In the genomic region with DNA sequence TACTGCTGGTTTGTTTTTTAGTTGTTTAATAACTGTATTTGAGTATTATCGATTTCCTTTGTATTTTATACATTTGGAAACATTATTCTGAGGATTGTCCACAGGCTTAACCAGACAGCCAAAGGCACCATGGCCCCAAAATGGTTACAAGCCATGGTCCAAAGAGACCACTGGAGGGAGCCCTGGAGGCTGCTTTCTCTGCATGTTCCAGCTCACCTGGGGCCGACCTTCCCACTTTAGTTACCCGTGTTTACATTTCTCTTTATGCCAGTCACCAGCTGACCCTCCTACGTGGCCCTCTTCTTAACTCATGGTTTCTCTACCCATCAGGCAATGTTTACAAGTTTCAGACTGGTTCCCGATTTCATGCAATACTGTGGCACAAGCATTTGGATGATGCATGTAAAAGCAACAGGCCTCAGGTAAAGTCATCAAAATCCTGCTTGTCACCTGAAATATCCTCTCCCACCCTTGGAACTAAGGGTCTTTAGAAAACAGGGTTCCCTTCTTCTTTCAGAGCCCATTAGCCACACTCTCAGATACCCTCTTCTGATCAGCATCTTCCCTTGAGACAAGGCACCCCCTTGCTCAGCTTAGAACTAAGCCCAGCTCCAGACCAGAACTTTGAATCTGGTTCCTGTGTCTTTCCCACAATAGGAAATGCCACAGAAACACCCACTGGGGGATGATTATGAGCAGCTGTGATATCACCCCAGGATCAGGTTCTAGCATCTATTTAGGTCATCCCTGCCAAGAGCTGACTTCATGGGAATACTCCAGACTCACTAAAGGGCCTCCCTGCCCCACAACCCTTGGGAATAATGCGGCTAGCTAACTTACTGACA, we compare ENCODE assay signal across 8 cellular contexts. TPM values are rescaled to one million over a fixed set of nuclear protein-coding genes. Genes with fewer than 3 reads are reported as not detected.
A peak's percentile ranks its signal among the peaks of the same experiment; 100 is the strongest.
DNase-seq lines count a peak whose midpoint lies in the region; ATAC-seq and TF ChIP-seq lines count a peak whose summit lies in the region.

No MANE protein-coding gene starts in this region.

- intact Hi-C loops in left lung (cut with DNase I): loop anchor here in 1 of 2 donors (10.0 kb wide), 1 partner anchor 130 kb away; no protein-coding TSS in a partner anchor

- no peaks in the 10 kb centered on the region for H3K27me3 ChIP-seq in left lung

- H3K36me3 Mint-ChIP-seq in WTC11: no peaks in the 10 kb centered on the region

- H3K27ac ChIP-seq in left lung: no peak overlapping the region

- no peak overlapping the region for H3K4me3 Mint-ChIP-seq in WTC11

- H3K9me3 ChIP-seq in left lung: no peaks in the 10 kb centered on the region

- H3K4me1 Mint-ChIP-seq in WTC11: peaks cover 24% of the 10 kb centered on the region

- CTCF ChIA-PET in WTC11 (lab: Charles Lee): interaction anchor here (0.6 to 7.1 kb wide), 36 partner anchors 10 to 562 kb away, joined by 3 to 63 read pairs (median 4); a partner anchor contains a TSS

- H3K4me3 ChIP-seq in left lung: no peak overlapping the region

- TF ChIP-seq CTCF in WTC11 (IDR thresholded peaks at IDR 0.05) (peak; percentile 64), left lung (IDR thresholded peaks at IDR 0.05) (peak; percentile 69 to 73)

- POLR2A ChIA-PET in WTC11 (lab: Charles Lee): interaction anchor here (0.5 kb wide), 1 partner anchor 1689 kb away, joined by 3 read pairs; no protein-coding TSS in a partner anchor

- no peaks in the 10 kb centered on the region for H3K9me3 Mint-ChIP-seq in WTC11

- no peaks in the 10 kb centered on the region for H3K4me1 ChIP-seq in left lung

- no peak overlapping the region for H3K27ac Mint-ChIP-seq in WTC11

- peak; percentile 47 for ATAC-seq in WTC11
- ATAC-seq in left lung: peak; percentile 91

- no peaks in the 10 kb centered on the region for H3K36me3 ChIP-seq in left lung

- no peaks in the 10 kb centered on the region for H3K27me3 Mint-ChIP-seq in WTC11 (ENCODE audit: low read depth)

- DNase-seq in SKM-1 treated with dmso at 0.1 percent for 144 hours (lab: John Stamatoyannopoulos, UW; ENCODE audit: unreplicated experiment) (peak; percentile 37), SKM-1 (lab: John Stamatoyannopoulos, UW; ENCODE audit: unreplicated experiment) (no peak), NCI-H1694 treated with DMSO at 0.1 percent for 48 hours (lab: John Stamatoyannopoulos, UW) (peak; percentile 35), WTC11 (ENCODE audit: low spot score) (peak; percentile 77), left lung (peak in 1 of 2 donors; percentile 61), SIG-M5 treated with dmso at 0.1 percent for 504 hours (lab: John Stamatoyannopoulos, UW; ENCODE audit: unreplicated experiment) (no peak)
- DNase-seq in central memory CD4-positive, alpha-beta T cell: peak; percentile 41
- DNase-seq in stimulated activated CD8-positive, alpha-beta memory T cell treated with anti-CD3 and anti-CD28 coated beads, Interleukin-15, amount 100 ng/mL, for 48 hours (ENCODE audit: low read depth in 2 of 2): peak; percentile 24 to 40

TF ChIP-seq in WTC11, 78 proteins besides CTCF, POLR2A, EP300 and RAD21:
- TF ChIP-seq, protein P1, sequence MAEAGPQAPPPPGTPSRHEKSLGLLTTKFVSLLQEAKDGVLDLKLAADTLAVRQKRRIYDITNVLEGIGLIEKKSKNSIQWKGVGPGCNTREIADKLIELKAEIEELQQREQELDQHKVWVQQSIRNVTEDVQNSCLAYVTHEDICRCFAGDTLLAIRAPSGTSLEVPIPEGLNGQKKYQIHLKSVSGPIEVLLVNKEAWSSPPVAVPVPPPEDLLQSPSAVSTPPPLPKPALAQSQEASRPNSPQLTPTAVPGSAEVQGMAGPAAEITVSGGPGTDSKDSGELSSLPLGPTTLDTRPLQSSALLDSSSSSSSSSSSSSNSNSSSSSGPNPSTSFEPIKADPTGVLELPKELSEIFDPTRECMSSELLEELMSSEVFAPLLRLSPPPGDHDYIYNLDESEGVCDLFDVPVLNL (CRISPR knock-in tag; IDR thresholded peaks at IDR 0.05; ENCODE audit: borderline replicate concordance, low read depth): no peak
- 0 out of 2 replicates have a peak, but pooled peaks have one; percentile 33 for TF ChIP-seq FOXK1 (CRISPR knock-in tag; IDR thresholded peaks at IDR 0.05)

RNA-seq across cellular contexts. Expression of a gene that starts 49.9 kb away (rescaled TPM):
- total RNA-seq in WTC11 (2021): 17.8 to 22.4 TPM (median 20.3 TPM) in 3 replicates
- 1 to 10 TPM; 7.4 to 8.0 TPM for total RNA-seq in left lung

Comparison
In these comparisons a context has a peak if more than half of its experiments do, and no peak if none do; other contexts are left out.
1. DNase-seq: peak in SKM-1 treated with dmso at 0.1 percent for 144 hours (single experiment), NCI-H1694 treated with DMSO at 0.1 percent for 48 hours (single experiment), WTC11 (single experiment), central memory CD4-positive, alpha-beta T cell (single experiment) and stimulated activated CD8-positive, alpha-beta memory T cell treated with anti-CD3 and anti-CD28 coated beads, Interleukin-15, amount 100 ng/mL, for 48 hours (2 of 2); none in SKM-1 (single experiment) and SIG-M5 treated with dmso at 0.1 percent for 504 hours (single experiment).